Comparison of ENCODE assay signal across 8 cellular contexts in genomic region chr17:66441012-66441703, GRCh38.
DNase-seq lines count a peak whose midpoint lies in the region; ATAC-seq and TF ChIP-seq lines count a peak whose summit lies in the region.

No MANE protein-coding gene starts in this region.

- intact Hi-C loops in MCF 10A (cut with micrococcal nuclease) = no loop called here

- TF ChIP-seq CTCF in DND-41 (IDR thresholded peaks at IDR 0.05; ENCODE audit: borderline replicate concordance, extremely low read depth, low read length, poor library complexity, severe bottlenecking) (no peak), MCF 10A (IDR thresholded peaks at IDR 0.05; ENCODE audit: unreplicated experiment) (no peak)

- H3K9me3 ChIP-seq in DND-41 (ENCODE audit: insufficient read depth, low read length, severe bottlenecking) (no peaks in the 10 kb centered on the region), SJCRH30 (replicated peaks) (no peaks in the 10 kb centered on the region)

- H3K4me3 ChIP-seq in DND-41 (ENCODE audit: low read depth in 1 of 2, low read length in 2 of 2) = no peak overlapping the region
- H3K4me3 ChIP-seq in SJCRH30 = no peak overlapping the region

- no peaks in the 10 kb centered on the region for H3K27me3 Mint-ChIP-seq in MCF 10A (ENCODE audit: insufficient read depth, unreplicated experiment)

- H3K36me3 ChIP-seq in DND-41 (ENCODE audit: insufficient read depth, low read length) = no peaks in the 10 kb centered on the region; the same call in 1 of the 2 replicates
- H3K36me3 ChIP-seq in SJCRH30 = no peaks in the 10 kb centered on the region

- CTCF ChIA-PET in MCF 10A (lab: Yijun Ruan, JAX) = interaction anchor here (0.6 kb wide), 1 partner anchor 38 kb away, joined by 4 read pairs; no protein-coding TSS in a partner anchor

- no peak overlapping the region for H2AFZ ChIP-seq in DND-41 (ENCODE audit: low read depth, low read length)

- H3K4me1 Mint-ChIP-seq in MCF 10A (ENCODE audit: insufficient read depth, unreplicated experiment) = peaks cover 10% of the 10 kb centered on the region
- H3K4me1 Mint-ChIP-seq in stimulated activated effector memory CD8-positive, alpha-beta T cell treated with anti-CD3 and anti-CD28 coated beads, Interleukin-12 subunit alpha, Interleukin-12 subunit beta, amount 100 ng/mL, for 72 hours = peaks cover 17% of the 10 kb centered on the region

- ATAC-seq in DND-41 (ENCODE audit: insufficient read depth, low read depth) = no peak
- ATAC-seq in GM19463 (IDR thresholded peaks at IDR 0.05; ENCODE audit: unreplicated experiment) = peak; percentile 60
- peak; percentile 86 for ATAC-seq in HG03439 (IDR thresholded peaks at IDR 0.05; ENCODE audit: unreplicated experiment)
- no peak for ATAC-seq in stimulated activated effector memory CD8-positive, alpha-beta T cell treated with anti-CD3 and anti-CD28 coated beads, Interleukin-12 subunit alpha, Interleukin-12 subunit beta, amount 100 ng/mL, for 72 hours

- H4K20me1 ChIP-seq in DND-41 (ENCODE audit: insufficient read depth, low read length) = peaks cover 4% of the 10 kb centered on the region; the same call in 1 of the 2 replicates

- peaks cover 37% of the 10 kb centered on the region for H3K4me1 ChIP-seq in DND-41 (ENCODE audit: insufficient read depth, low read length)
- peaks cover 8% of the 10 kb centered on the region for H3K4me1 ChIP-seq in SJCRH30

- H3K27me3 ChIP-seq in DND-41 (ENCODE audit: insufficient read depth, low read length, poor library complexity) = no peaks in the 10 kb centered on the region
- H3K27me3 ChIP-seq in SJCRH30 = no peaks in the 10 kb centered on the region

- no peak overlapping the region for H3K9ac ChIP-seq in DND-41 (ENCODE audit: low read depth, low read length)

- POLR2A ChIA-PET in MCF 10A (lab: Yijun Ruan, JAX) = interaction anchor here (0.8 to 1.9 kb wide), 5 partner anchors 9 to 25 kb away, joined by 3 to 10 read pairs (median 7); no protein-coding TSS in a partner anchor

- H3K4me3 Mint-ChIP-seq in MCF 10A (ENCODE audit: unreplicated experiment) = no peak overlapping the region
- no peak overlapping the region for H3K4me3 Mint-ChIP-seq in stimulated activated effector memory CD8-positive, alpha-beta T cell treated with anti-CD3 and anti-CD28 coated beads, Interleukin-12 subunit alpha, Interleukin-12 subunit beta, amount 100 ng/mL, for 72 hours

- H3K4me2 ChIP-seq in DND-41 (ENCODE audit: insufficient read depth, low read length) = no peak overlapping the region

- BruUV-seq in MCF 10A (replicated peaks; lab: Mats Ljungman, UMichigan) = no TSS peak

- H3K79me2 ChIP-seq in DND-41 (ENCODE audit: insufficient read depth, low read length) = peaks cover 88% of the 10 kb centered on the region

- DNase-seq in DND-41 (no peak), MCF 10A (ENCODE audit: unreplicated experiment) (peak; percentile 37), NCI-H446 treated with DMSO at 0.1 percent for 48 hours (lab: John Stamatoyannopoulos, UW) (no peak), dermis blood vessel endothelial cell (no peak), SJCRH30 (no peak)
- DNase-seq in stimulated activated effector memory CD8-positive, alpha-beta T cell treated with anti-CD3 and anti-CD28 coated beads, Interleukin-12 subunit alpha, Interleukin-12 subunit beta, amount 100 ng/mL, for 72 hours (ENCODE audit: low spot score in 2 of 2) = no peak

- no peaks in the 10 kb centered on the region for H3K36me3 Mint-ChIP-seq in MCF 10A (ENCODE audit: insufficient read depth, unreplicated experiment)
- peaks cover 13% of the 10 kb centered on the region for H3K36me3 Mint-ChIP-seq in stimulated activated effector memory CD8-positive, alpha-beta T cell treated with anti-CD3 and anti-CD28 coated beads, Interleukin-12 subunit alpha, Interleukin-12 subunit beta, amount 100 ng/mL, for 72 hours

- H3K9me3 Mint-ChIP-seq in MCF 10A (ENCODE audit: unreplicated experiment) = no peaks in the 10 kb centered on the region
- no peaks in the 10 kb centered on the region for H3K9me3 Mint-ChIP-seq in stimulated activated effector memory CD8-positive, alpha-beta T cell treated with anti-CD3 and anti-CD28 coated beads, Interleukin-12 subunit alpha, Interleukin-12 subunit beta, amount 100 ng/mL, for 72 hours

- H3K27ac Mint-ChIP-seq in MCF 10A (ENCODE audit: low read depth, unreplicated experiment) = no peak overlapping the region
- H3K27ac Mint-ChIP-seq in stimulated activated effector memory CD8-positive, alpha-beta T cell treated with anti-CD3 and anti-CD28 coated beads, Interleukin-12 subunit alpha, Interleukin-12 subunit beta, amount 100 ng/mL, for 72 hours = no peak overlapping the region

- H3K27ac ChIP-seq in DND-41 (ENCODE audit: low read length) = 0 out of 2 replicates have a peak overlapping the region, but pooled peaks have one; percentile 4
- H3K27ac ChIP-seq in SJCRH30 = no peak overlapping the region

Comparison
In these comparisons a context has a peak if more than half of its experiments do, and no peak if none do; other contexts are left out.
1. ATAC-seq: peak in GM19463 (single experiment) and HG03439 (single experiment); none in DND-41 (single experiment) and stimulated activated effector memory CD8-positive, alpha-beta T cell treated with anti-CD3 and anti-CD28 coated beads, Interleukin-12 subunit alpha, Interleukin-12 subunit beta, amount 100 ng/mL, for 72 hours (single experiment).